In genomic region chr7:128910569-128910945, GRCh38 we compare ENCODE assay signal across 10 cellular contexts.
DNase-seq lines count a peak whose midpoint lies in the region; ATAC-seq and TF ChIP-seq lines count a peak whose summit lies in the region.
"Had no signal": no experiment of that assay in that cellular context is flagged by ENCODE, and none has a peak within 500 bp of the region (broad histone marks: within the 10 kb centered on the region; RNA-seq: fewer than 3 reads in every experiment).

Gene KCP, minus strand, starts transcription at chr7:128910709. Its CDS starts 33 bp downstream, at chr7:128910676.

- DNase-seq in HFF-Myc (ENCODE audit: extremely low read depth, low read depth) (no peak), coronary artery (ENCODE audit: low spot score) (peak; percentile 64), left kidney (ENCODE audit: low read depth, low spot score) (peak; percentile 86)
- DNase-seq: stimulated activated naive CD4-positive, alpha-beta T cell treated with Interleukin-2 at 50 U/mL for 16 hours had no signal

- peak within 1 kb of the TSS; percentile 58 for H3K4me3 Mint-ChIP-seq in stimulated activated memory B cell treated with anti-CD40 and anti-IgM and Interleukin-4, amounts not matched to agents 10 μg/mL and 1 μg/mL and 100 μg/mL, for 72 hours

- peak within 1 kb of the TSS in 1 of 2 donors; percentile 46 for H3K27ac ChIP-seq in coronary artery
- H3K27ac ChIP-seq: neutrophil had no signal

- no peaks in the 10 kb centered on the region for H3K36me3 Mint-ChIP-seq in stimulated activated memory B cell treated with anti-CD40 and anti-IgM and Interleukin-4, amounts not matched to agents 10 μg/mL and 1 μg/mL and 100 μg/mL, for 72 hours

- peak within 1 kb of the TSS; percentile 52 for H3K27ac Mint-ChIP-seq in stimulated activated memory B cell treated with anti-CD40 and anti-IgM and Interleukin-4, amounts not matched to agents 10 μg/mL and 1 μg/mL and 100 μg/mL, for 72 hours

- TF ChIP-seq CTCF in HFF-Myc (IDR thresholded peaks at IDR 0.05; ENCODE audit: low read depth, low read length, missing control alignments) = no peak
- no peak for TF ChIP-seq CTCF in coronary artery (IDR thresholded peaks at IDR 0.05)

- H3K4me3 ChIP-seq in HFF-Myc (replicated peaks; ENCODE audit: low read depth, low read length) (peak within 1 kb of the TSS; percentile 32), coronary artery (peak within 1 kb of the TSS; percentile 65)

- peaks cover 61% of the 10 kb centered on the region for H3K4me1 Mint-ChIP-seq in stimulated activated memory B cell treated with anti-CD40 and anti-IgM and Interleukin-4, amounts not matched to agents 10 μg/mL and 1 μg/mL and 100 μg/mL, for 72 hours

- H3K9me3 Mint-ChIP-seq in stimulated activated memory B cell treated with anti-CD40 and anti-IgM and Interleukin-4, amounts not matched to agents 10 μg/mL and 1 μg/mL and 100 μg/mL, for 72 hours = no peaks in the 10 kb centered on the region

- ATAC-seq in stimulated activated memory B cell treated with anti-CD40 and anti-IgM and Interleukin-4, amounts not matched to agents 10 μg/mL and 1 μg/mL and 100 μg/mL, for 72 hours = no peak
- no peak for ATAC-seq in GM19397 (IDR thresholded peaks at IDR 0.05; ENCODE audit: unreplicated experiment)
- ATAC-seq in GM21529 (IDR thresholded peaks at IDR 0.05; ENCODE audit: unreplicated experiment) = no peak
- ATAC-seq in GM19395 (IDR thresholded peaks at IDR 0.05; ENCODE audit: unreplicated experiment) = no peak
- ATAC-seq in HG02970 (IDR thresholded peaks at IDR 0.05; ENCODE audit: low FRiP score, unreplicated experiment) = no peak

- peaks cover 43% of the 10 kb centered on the region for H3K27me3 Mint-ChIP-seq in stimulated activated memory B cell treated with anti-CD40 and anti-IgM and Interleukin-4, amounts not matched to agents 10 μg/mL and 1 μg/mL and 100 μg/mL, for 72 hours
